In the genomic region with DNA sequence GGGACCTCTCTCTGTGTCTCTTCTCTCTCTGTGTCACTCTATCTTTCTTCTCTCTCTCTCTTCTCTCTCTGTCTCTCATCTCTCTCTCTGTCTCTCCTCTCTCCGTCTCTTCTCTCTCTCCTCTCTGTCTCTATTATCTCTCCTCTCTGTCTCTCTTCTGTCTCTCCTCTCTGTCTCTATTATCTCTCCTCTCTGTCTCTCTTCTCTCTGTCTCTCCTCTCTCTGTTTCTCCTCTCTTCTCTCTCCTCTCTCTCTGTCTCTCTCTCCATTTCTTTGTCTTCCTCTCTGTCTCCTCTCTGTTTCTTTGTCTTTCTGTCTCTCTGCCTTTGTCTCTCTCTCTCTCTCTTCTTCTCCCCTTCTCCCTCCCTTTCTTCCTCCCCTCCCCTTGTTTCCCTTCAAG, we compare ENCODE assay signal across 11 cellular contexts. TPM values are rescaled to one million over a fixed set of nuclear protein-coding genes. Genes with fewer than 3 reads are reported as not detected.
"Had no signal": no experiment of that assay in that cellular context is flagged by ENCODE, and none has a peak within 500 bp of the region (broad histone marks: within the 10 kb centered on the region; RNA-seq: fewer than 3 reads in every experiment).

No MANE protein-coding gene starts in this region.

- H3K9me3 Mint-ChIP-seq: H9, HFFc6, IgD-negative memory B cell had no signal

- H3K9ac ChIP-seq: GM23248, KMS-11 had no signal

- H3K36me3 Mint-ChIP-seq: IgD-negative memory B cell had no signal

- H3K27ac ChIP-seq: GM23248, HL-60, KMS-11 had no signal

- ATAC-seq: HepG2 had no signal

- DNase-seq: GM23248, GOT3, H9, HCEC 1CT, HFFc6, Karpas-422, KBM-7 had no signal

- H3K4me3 Mint-ChIP-seq: H9, HFFc6, IgD-negative memory B cell had no signal

- H3K4me3 ChIP-seq: GM23248 had no signal

- H3K4me2 ChIP-seq: KMS-11 had no signal

- H3K27ac Mint-ChIP-seq: H9, HFFc6, IgD-negative memory B cell had no signal

RNA-seq across cellular contexts. Expression of a gene that starts 3.2 kb away (rescaled TPM):
- total RNA-seq: HepG2 had no signal
